1 cellular context compared by ENCODE assay signal in the genomic region with DNA sequence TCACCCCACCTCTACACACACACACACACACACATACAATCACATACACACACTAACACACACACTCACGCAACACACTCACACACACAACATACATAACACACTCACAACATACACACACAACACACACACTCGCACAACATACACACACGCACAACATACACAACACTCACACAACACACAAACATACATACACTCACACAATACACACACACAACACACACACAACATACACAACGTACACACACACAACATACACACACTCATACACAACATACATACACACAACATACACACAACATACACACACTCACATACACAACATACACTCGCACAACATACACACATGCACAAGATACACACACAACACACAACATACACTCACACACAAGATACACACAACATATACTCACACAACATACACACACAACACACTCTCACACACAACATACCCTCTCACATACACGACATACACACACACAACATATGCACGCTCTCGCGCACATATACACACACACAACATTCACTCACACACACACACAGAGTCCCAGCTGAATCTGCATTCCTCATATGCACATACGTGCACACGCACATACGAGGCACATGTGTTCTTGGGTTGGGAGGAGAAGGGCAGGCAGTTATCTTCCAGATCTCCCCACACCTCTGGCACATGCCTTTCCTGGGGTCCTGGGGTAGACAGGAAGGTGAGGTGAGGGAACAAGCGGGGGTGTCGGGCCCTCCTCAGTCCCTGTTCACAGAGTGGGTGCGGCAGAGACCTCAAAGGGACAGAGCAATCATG.
TF ChIP-seq lines count a peak whose summit lies in the region.

No MANE protein-coding gene starts in this region.

TF ChIP-seq in GM23338, 12 proteins besides CTCF, POLR2A, EP300 and RAD21 (continued from another document):
- TF ChIP-seq, protein P1, sequence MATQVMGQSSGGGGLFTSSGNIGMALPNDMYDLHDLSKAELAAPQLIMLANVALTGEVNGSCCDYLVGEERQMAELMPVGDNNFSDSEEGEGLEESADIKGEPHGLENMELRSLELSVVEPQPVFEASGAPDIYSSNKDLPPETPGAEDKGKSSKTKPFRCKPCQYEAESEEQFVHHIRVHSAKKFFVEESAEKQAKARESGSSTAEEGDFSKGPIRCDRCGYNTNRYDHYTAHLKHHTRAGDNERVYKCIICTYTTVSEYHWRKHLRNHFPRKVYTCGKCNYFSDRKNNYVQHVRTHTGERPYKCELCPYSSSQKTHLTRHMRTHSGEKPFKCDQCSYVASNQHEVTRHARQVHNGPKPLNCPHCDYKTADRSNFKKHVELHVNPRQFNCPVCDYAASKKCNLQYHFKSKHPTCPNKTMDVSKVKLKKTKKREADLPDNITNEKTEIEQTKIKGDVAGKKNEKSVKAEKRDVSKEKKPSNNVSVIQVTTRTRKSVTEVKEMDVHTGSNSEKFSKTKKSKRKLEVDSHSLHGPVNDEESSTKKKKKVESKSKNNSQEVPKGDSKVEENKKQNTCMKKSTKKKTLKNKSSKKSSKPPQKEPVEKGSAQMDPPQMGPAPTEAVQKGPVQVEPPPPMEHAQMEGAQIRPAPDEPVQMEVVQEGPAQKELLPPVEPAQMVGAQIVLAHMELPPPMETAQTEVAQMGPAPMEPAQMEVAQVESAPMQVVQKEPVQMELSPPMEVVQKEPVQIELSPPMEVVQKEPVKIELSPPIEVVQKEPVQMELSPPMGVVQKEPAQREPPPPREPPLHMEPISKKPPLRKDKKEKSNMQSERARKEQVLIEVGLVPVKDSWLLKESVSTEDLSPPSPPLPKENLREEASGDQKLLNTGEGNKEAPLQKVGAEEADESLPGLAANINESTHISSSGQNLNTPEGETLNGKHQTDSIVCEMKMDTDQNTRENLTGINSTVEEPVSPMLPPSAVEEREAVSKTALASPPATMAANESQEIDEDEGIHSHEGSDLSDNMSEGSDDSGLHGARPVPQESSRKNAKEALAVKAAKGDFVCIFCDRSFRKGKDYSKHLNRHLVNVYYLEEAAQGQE (IDR thresholded peaks at IDR 0.05; ENCODE audit: unreplicated experiment), result no peak
- TF ChIP-seq EZH2 (IDR thresholded peaks at IDR 0.05; ENCODE audit: low read depth, unreplicated experiment), result no peak
- TF ChIP-seq CREB1 (CRISPR knock-in tag; IDR thresholded peaks at IDR 0.05; ENCODE audit: low read depth), result no peak
- no peak for TF ChIP-seq JUNB (IDR thresholded peaks at IDR 0.05; ENCODE audit: unreplicated experiment)
